1 cellular context compared by ENCODE assay signal in genomic region chr6:43355862-43356590, GRCh38.
TF ChIP-seq lines count a peak whose summit lies in the region.

No MANE protein-coding gene starts in this region.

TF ChIP-seq in K562, 482 proteins besides CTCF, POLR2A, EP300 and RAD21:
- TF ChIP-seq ZNF507 (tag; conservative IDR thresholded peaks at IDR 0.05) (no peak), SPI1 (IDR thresholded peaks at IDR 0.05; ENCODE audit: borderline replicate concordance, low read depth, low read length) (peak; percentile 76; the same call in 1 of the 2 replicates), ELF1 (tag; IDR thresholded peaks at IDR 0.05) (0 out of 2 replicates have a peak, but pooled peaks have one; percentile 25)
- TF ChIP-seq, protein P1, sequence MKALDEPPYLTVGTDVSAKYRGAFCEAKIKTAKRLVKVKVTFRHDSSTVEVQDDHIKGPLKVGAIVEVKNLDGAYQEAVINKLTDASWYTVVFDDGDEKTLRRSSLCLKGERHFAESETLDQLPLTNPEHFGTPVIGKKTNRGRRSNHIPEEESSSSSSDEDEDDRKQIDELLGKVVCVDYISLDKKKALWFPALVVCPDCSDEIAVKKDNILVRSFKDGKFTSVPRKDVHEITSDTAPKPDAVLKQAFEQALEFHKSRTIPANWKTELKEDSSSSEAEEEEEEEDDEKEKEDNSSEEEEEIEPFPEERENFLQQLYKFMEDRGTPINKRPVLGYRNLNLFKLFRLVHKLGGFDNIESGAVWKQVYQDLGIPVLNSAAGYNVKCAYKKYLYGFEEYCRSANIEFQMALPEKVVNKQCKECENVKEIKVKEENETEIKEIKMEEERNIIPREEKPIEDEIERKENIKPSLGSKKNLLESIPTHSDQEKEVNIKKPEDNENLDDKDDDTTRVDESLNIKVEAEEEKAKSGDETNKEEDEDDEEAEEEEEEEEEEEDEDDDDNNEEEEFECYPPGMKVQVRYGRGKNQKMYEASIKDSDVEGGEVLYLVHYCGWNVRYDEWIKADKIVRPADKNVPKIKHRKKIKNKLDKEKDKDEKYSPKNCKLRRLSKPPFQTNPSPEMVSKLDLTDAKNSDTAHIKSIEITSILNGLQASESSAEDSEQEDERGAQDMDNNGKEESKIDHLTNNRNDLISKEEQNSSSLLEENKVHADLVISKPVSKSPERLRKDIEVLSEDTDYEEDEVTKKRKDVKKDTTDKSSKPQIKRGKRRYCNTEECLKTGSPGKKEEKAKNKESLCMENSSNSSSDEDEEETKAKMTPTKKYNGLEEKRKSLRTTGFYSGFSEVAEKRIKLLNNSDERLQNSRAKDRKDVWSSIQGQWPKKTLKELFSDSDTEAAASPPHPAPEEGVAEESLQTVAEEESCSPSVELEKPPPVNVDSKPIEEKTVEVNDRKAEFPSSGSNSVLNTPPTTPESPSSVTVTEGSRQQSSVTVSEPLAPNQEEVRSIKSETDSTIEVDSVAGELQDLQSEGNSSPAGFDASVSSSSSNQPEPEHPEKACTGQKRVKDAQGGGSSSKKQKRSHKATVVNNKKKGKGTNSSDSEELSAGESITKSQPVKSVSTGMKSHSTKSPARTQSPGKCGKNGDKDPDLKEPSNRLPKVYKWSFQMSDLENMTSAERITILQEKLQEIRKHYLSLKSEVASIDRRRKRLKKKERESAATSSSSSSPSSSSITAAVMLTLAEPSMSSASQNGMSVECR (CRISPR knock-in tag; IDR thresholded peaks at IDR 0.05): no peak
